10 cellular contexts compared by ENCODE assay signal in genomic region chr10:78362406-78363022, GRCh38.
DNase-seq lines count a peak whose midpoint lies in the region; ATAC-seq, FAIRE-seq and TF ChIP-seq lines count a peak whose summit lies in the region.
"Had no signal": no experiment of that assay in that cellular context is flagged by ENCODE, and none has a peak within 500 bp of the region (broad histone marks: within the 10 kb centered on the region; RNA-seq: fewer than 3 reads in every experiment).

No MANE protein-coding gene starts in this region.

- H3K9ac ChIP-seq in Loucy (ENCODE audit: low read depth, low read length, poor library complexity, severe bottlenecking) = peak overlapping the region; percentile 43

- H3K4me2 ChIP-seq in Loucy (ENCODE audit: low read depth, low read length, poor library complexity, severe bottlenecking) = peak overlapping the region; percentile 21

- H3K4me1 ChIP-seq in Loucy (ENCODE audit: insufficient read depth, low read length, poor library complexity, severe bottlenecking) (peaks cover 21% of the 10 kb centered on the region), mesodermal cell (ENCODE audit: control insufficient read depth, insufficient read depth, low read length, poor library complexity, severe bottlenecking) (peaks cover 47% of the 10 kb centered on the region)
- H3K4me1 ChIP-seq: psoas muscle had no signal

- DNase-seq in CMK (ENCODE audit: low read depth) (peak; percentile 83), bronchial epithelial cell (ENCODE audit: low read depth) (no peak), anterior cingulate cortex (lab: John Stamatoyannopoulos, UW) (no peak), NCI-H2227 treated with DMSO at 0.1 percent for 48 hours (lab: John Stamatoyannopoulos, UW) (no peak)
- no peak for DNase-seq in activated CD4-positive, CD25-positive, alpha-beta regulatory T cell treated with anti-CD3 and anti-CD28 coated beads, Interleukin-2, amount 50 U/mL, for 72 hours
- DNase-seq: SHP77 treated with DMSO at 0.1 percent for 48 hours had no signal

- no peaks in the 10 kb centered on the region for H3F3A ChIP-seq in Loucy (ENCODE audit: low read depth)

- WGBS in mesodermal cell (ENCODE audit: insufficient coverage in 2 of 2), 2 experiments = 71 to 75% methylated on average over 7 to 8 of the region's 10 CpGs

- H3K36me3 ChIP-seq in Loucy (ENCODE audit: insufficient read depth, low read length) (no peaks in the 10 kb centered on the region), bronchial epithelial cell (ENCODE audit: control insufficient read depth, insufficient read depth, low read length) (no peaks in the 10 kb centered on the region), mesodermal cell (ENCODE audit: control insufficient read depth, insufficient read depth, low read length) (no peaks in the 10 kb centered on the region)

- no peaks in the 10 kb centered on the region for H4K20me1 ChIP-seq in Loucy (ENCODE audit: insufficient read depth, low read length, poor library complexity, severe bottlenecking)

- no peaks in the 10 kb centered on the region for H3K79me2 ChIP-seq in Loucy (ENCODE audit: insufficient read depth, low read length)

- no peaks in the 10 kb centered on the region for H3K9me2 ChIP-seq in Loucy (replicated peaks; ENCODE audit: low read depth, low read length)

- peak overlapping the region; percentile 81 for H3K27ac ChIP-seq in mesodermal cell (ENCODE audit: low read depth, low read length, severe bottlenecking)
- H3K27ac ChIP-seq: psoas muscle had no signal

- peak overlapping the region; percentile 78 for H2AFZ ChIP-seq in Loucy (ENCODE audit: low read length)

- H3K9me3 ChIP-seq in Loucy (ENCODE audit: insufficient read depth, low read depth, low read length) (no peaks in the 10 kb centered on the region), mesodermal cell (ENCODE audit: control insufficient read depth, low read length) (no peaks in the 10 kb centered on the region)
- H3K9me3 ChIP-seq: psoas muscle had no signal

- TF ChIP-seq CTCF in Loucy (conservative IDR thresholded peaks at IDR 0.05; ENCODE audit: low read length) (no peak), bronchial epithelial cell (IDR thresholded peaks at IDR 0.05; ENCODE audit: insufficient read depth, low read length, severe bottlenecking) (no peak)

- H3K4me3 ChIP-seq in Loucy (ENCODE audit: low read length, poor library complexity, severe bottlenecking) (no peak overlapping the region), bronchial epithelial cell (ENCODE audit: low read depth, low read length) (no peak overlapping the region), mesodermal cell (ENCODE audit: extremely low read depth, insufficient read depth, low read length, poor library complexity, severe bottlenecking) (no peak overlapping the region)
- H3K4me3 ChIP-seq: psoas muscle had no signal

- H3K27me3 ChIP-seq in Loucy (ENCODE audit: insufficient read depth, low read length, poor library complexity, severe bottlenecking) = no peaks in the 10 kb centered on the region
- peaks cover 5% of the 10 kb centered on the region for H3K27me3 ChIP-seq in bronchial epithelial cell (ENCODE audit: control insufficient read depth, insufficient read depth, low read length)

- no peak for ATAC-seq in HG03139 (IDR thresholded peaks at IDR 0.05; ENCODE audit: unreplicated experiment)
- ATAC-seq: psoas muscle had no signal

- peak; percentile 36 for FAIRE-seq in bronchial epithelial cell (lab: Jason Lieb, UNC)
